In genomic region chr20:54063998-54064676, GRCh38 we compare ENCODE assay signal across 12 cellular contexts. TPM values are rescaled to one million over a fixed set of nuclear protein-coding genes. Genes with fewer than 3 reads are reported as not detected.
A peak's percentile ranks its signal among the peaks of the same experiment; 100 is the strongest.
DNase-seq lines count a peak whose midpoint lies in the region; ATAC-seq and TF ChIP-seq lines count a peak whose summit lies in the region.
"Had no signal": no experiment of that assay in that cellular context is flagged by ENCODE, and none has a peak within 500 bp of the region (broad histone marks: within the 10 kb centered on the region; RNA-seq: fewer than 3 reads in every experiment).

No MANE protein-coding gene starts in this region.

- peak overlapping the region; percentile 45 for H3K4me3 Mint-ChIP-seq in natural killer cell treated with Interleukin-12 subunit alpha and Interleukin-12 subunit beta and Interleukin-15 and Interleukin-18, amount 100 ng/mL, for 72 hours
- H3K4me3 Mint-ChIP-seq: brain had no signal

- peak; percentile 38 for ATAC-seq in GM18498 (IDR thresholded peaks at IDR 0.05; ENCODE audit: unreplicated experiment)
- peak; percentile 79 to 87 for ATAC-seq in natural killer cell treated with Interleukin-12 subunit alpha and Interleukin-12 subunit beta and Interleukin-15 and Interleukin-18, amount 100 ng/mL, for 72 hours

- H3K4me1 Mint-ChIP-seq in natural killer cell treated with Interleukin-12 subunit alpha and Interleukin-12 subunit beta and Interleukin-15 and Interleukin-18, amount 100 ng/mL, for 72 hours (ENCODE audit: low read depth in 2 of 2) = peaks cover 22 to 24% of the 10 kb centered on the region in 2 donors

- H3K36me3 Mint-ChIP-seq in natural killer cell treated with Interleukin-12 subunit alpha and Interleukin-12 subunit beta and Interleukin-15 and Interleukin-18, amount 100 ng/mL, for 72 hours = no peaks in the 10 kb centered on the region
- H3K36me3 Mint-ChIP-seq: brain had no signal

- CTCF ChIA-PET in HEK293T (lab: Yijun Ruan, JAX) = interaction anchor here (1.0 kb wide), 1 partner anchor 516 kb away, joined by 3 read pairs; no protein-coding TSS in a partner anchor

- DNase-seq in H7 (peak; percentile 19), NCI-H1694 (lab: John Stamatoyannopoulos, UW) (no peak), DMS114 treated with DMSO at 0.1 percent for 48 hours (lab: John Stamatoyannopoulos, UW; ENCODE audit: unreplicated experiment) (no peak), SIG-M5 treated with dmso at 0.1 percent for 504 hours (lab: John Stamatoyannopoulos, UW; ENCODE audit: unreplicated experiment) (no peak), HEK293T (ENCODE audit: extremely low spot score) (no peak)
- DNase-seq in activated CD8-positive, alpha-beta memory T cell treated with anti-CD3 and anti-CD28 coated beads, Interleukin-2, amount 50 U/mL, for 24 hours (ENCODE audit: extremely low read depth) = peak; percentile 39
- peak; percentile 74 for DNase-seq in natural killer cell treated with Interleukin-12 subunit alpha and Interleukin-12 subunit beta and Interleukin-15 and Interleukin-18, amount 100 ng/mL, for 72 hours (ENCODE audit: low spot score)
- DNase-seq: kidney glomerular epithelial cell, MM.1S had no signal

- no peaks in the 10 kb centered on the region for H3K9me3 Mint-ChIP-seq in natural killer cell treated with Interleukin-12 subunit alpha and Interleukin-12 subunit beta and Interleukin-15 and Interleukin-18, amount 100 ng/mL, for 72 hours
- H3K9me3 Mint-ChIP-seq: brain had no signal

- no peaks in the 10 kb centered on the region for H3K27me3 ChIP-seq in H7 (ENCODE audit: control insufficient read depth, insufficient read depth, low read length)

- H3K27me3 Mint-ChIP-seq in natural killer cell treated with Interleukin-12 subunit alpha and Interleukin-12 subunit beta and Interleukin-15 and Interleukin-18, amount 100 ng/mL, for 72 hours = no peaks in the 10 kb centered on the region

- POLR2A ChIA-PET in HEK293T (lab: Yijun Ruan, JAX) = interaction anchor here (0.7 kb wide), 1 partner anchor 9 kb away, joined by 3 read pairs; no protein-coding TSS in a partner anchor

- H3K27ac Mint-ChIP-seq in natural killer cell treated with Interleukin-12 subunit alpha and Interleukin-12 subunit beta and Interleukin-15 and Interleukin-18, amount 100 ng/mL, for 72 hours = peak overlapping the region; percentile 58 to 69

- H3K36me3 ChIP-seq in H7 (replicated peaks; ENCODE audit: control insufficient read depth, insufficient read depth, low read length) = no peaks in the 10 kb centered on the region

- H3K4me3 ChIP-seq in H7 (ENCODE audit: insufficient read depth, low read depth, low read length) = no peak overlapping the region

TF ChIP-seq in HEK293T, 16 proteins besides CTCF, POLR2A, EP300 and RAD21:
- no peak for TF ChIP-seq FOXA1 (IDR thresholded peaks at IDR 0.05)
TF ChIP-seq in HEK293T: peak in this region for 0.

RNA-seq across cellular contexts. Expression of gene BCAS1, which starts 6.3 kb away (rescaled TPM):
- 0.07 TPM in 1 of 2 replicates, not detected in the other for total RNA-seq in H7 (2014; rRNA removed; shearing (Covaris generic))
- total RNA-seq in natural killer cell treated with Interleukin-12 subunit alpha and Interleukin-12 subunit beta and Interleukin-15 and Interleukin-18, amount 100 ng/mL, for 72 hours = under 1 TPM; 0.10 to 0.11 TPM
- total RNA-seq: osteocyte had no signal

Comparison
In these comparisons a context has a peak if more than half of its experiments do, and no peak if none do; other contexts are left out.
1. DNase-seq: peak in H7 (single experiment), activated CD8-positive, alpha-beta memory T cell treated with anti-CD3 and anti-CD28 coated beads, Interleukin-2, amount 50 U/mL, for 24 hours (single experiment) and natural killer cell treated with Interleukin-12 subunit alpha and Interleukin-12 subunit beta and Interleukin-15 and Interleukin-18, amount 100 ng/mL, for 72 hours (single experiment); none in NCI-H1694 (single experiment), DMS114 treated with DMSO at 0.1 percent for 48 hours (single experiment), SIG-M5 treated with dmso at 0.1 percent for 504 hours (single experiment) and HEK293T (single experiment).